1 cellular context compared by ENCODE assay signal in genomic region chr6:33433560-33434191, GRCh38.
TF ChIP-seq lines count a peak whose summit lies in the region.

No MANE protein-coding gene starts in this region.

TF ChIP-seq in WTC11, 78 proteins besides CTCF, POLR2A, EP300 and RAD21:
- TF ChIP-seq TCF7 (CRISPR knock-in tag; IDR thresholded peaks at IDR 0.05; ENCODE audit: low read depth), result no peak
- no peak for TF ChIP-seq ZSCAN18 (CRISPR knock-in tag; IDR thresholded peaks at IDR 0.05)
- no peak for TF ChIP-seq JUN (CRISPR knock-in tag; IDR thresholded peaks at IDR 0.05)
- no peak for TF ChIP-seq ELF4 (CRISPR knock-in tag; IDR thresholded peaks at IDR 0.05; ENCODE audit: low read depth)
- no peak for TF ChIP-seq E2F4 (CRISPR knock-in tag; IDR thresholded peaks at IDR 0.05; ENCODE audit: borderline replicate concordance, low read depth)
- TF ChIP-seq ZNF512 (CRISPR knock-in tag; IDR thresholded peaks at IDR 0.05; ENCODE audit: borderline replicate concordance), result no peak
- TF ChIP-seq STAT6 (CRISPR knock-in tag; conservative IDR thresholded peaks at IDR 0.05; ENCODE audit: low read depth), result no peak
- no peak for TF ChIP-seq TEAD4 (CRISPR knock-in tag; IDR thresholded peaks at IDR 0.05)
